ENCODE assay signal across 21 cellular contexts in the genomic region with DNA sequence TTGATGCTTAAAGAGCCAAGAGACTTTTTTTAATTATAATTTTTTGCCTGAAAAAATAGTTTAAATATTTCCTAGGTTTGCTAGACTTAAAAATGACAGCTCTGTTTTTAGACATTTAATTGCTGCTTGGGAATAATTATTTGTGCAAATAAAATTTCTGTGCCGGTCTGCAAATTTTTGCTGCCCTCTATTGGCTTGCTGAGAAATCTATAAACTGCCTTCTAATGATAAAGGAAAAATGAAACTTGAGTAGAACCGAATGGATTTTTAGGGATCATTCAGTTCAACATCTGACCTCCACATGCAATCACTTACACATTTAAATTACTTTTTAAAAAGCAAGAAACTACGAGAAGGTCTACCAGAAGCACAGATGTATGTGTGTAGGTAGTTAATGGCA.
DNase-seq lines count a peak whose midpoint lies in the region; ATAC-seq, FAIRE-seq and TF ChIP-seq lines count a peak whose summit lies in the region.
"Had no signal": no experiment of that assay in that cellular context is flagged by ENCODE, and none has a peak within 500 bp of the region (broad histone marks: within the 10 kb centered on the region; RNA-seq: fewer than 3 reads in every experiment).

No MANE protein-coding gene starts in this region.

- no peaks in the 10 kb centered on the region for H3K79me1 ChIP-seq in mesendoderm (ENCODE audit: low read length)

- ATAC-seq in Right ventricle myocardium superior (ENCODE audit: poor library complexity) = no peak
- ATAC-seq: heart right ventricle had no signal

- no peak for TF ChIP-seq RAD21 in neural cell (conservative IDR thresholded peaks at IDR 0.05)

- FAIRE-seq in frontal cortex (lab: Jason Lieb, UNC) = no peak

- no peak overlapping the region for H2AK5ac ChIP-seq in mesendoderm (ENCODE audit: low read length)

- H4K5ac ChIP-seq in mesendoderm (ENCODE audit: low read length) = no peak overlapping the region

- no peak overlapping the region for H3K4me3 ChIP-seq in GM23248
- H3K4me3 ChIP-seq in mammary epithelial cell (replicated peaks in 1 of 3; ENCODE audit: insufficient read depth in 1 of 3, low read depth in 2 of 3, low read length in 3 of 3) = no peak overlapping the region
- H3K4me3 ChIP-seq in neural cell (ENCODE audit: low read length) = no peak overlapping the region
- no peak overlapping the region for H3K4me3 ChIP-seq in mesendoderm (ENCODE audit: low read length)
- H3K4me3 ChIP-seq: esophagus muscularis mucosa, heart right ventricle, upper lobe of left lung had no signal

- H3K23ac ChIP-seq in mesendoderm (ENCODE audit: low read length) = no peak overlapping the region

- no peak overlapping the region for H3K56ac ChIP-seq in mesendoderm (ENCODE audit: low read length)

- H3K27me3 ChIP-seq in GM23248 (replicated peaks; ENCODE audit: insufficient read depth) (no peaks in the 10 kb centered on the region), mammary epithelial cell (ENCODE audit: insufficient read depth, low read length) (no peaks in the 10 kb centered on the region), neural cell (ENCODE audit: insufficient read depth, low read depth, low read length) (no peaks in the 10 kb centered on the region), mesendoderm (ENCODE audit: insufficient read depth, low read length, poor library complexity) (no peaks in the 10 kb centered on the region)
- H3K27me3 ChIP-seq: esophagus muscularis mucosa, neutrophil, upper lobe of left lung had no signal

- no peak overlapping the region for H2AFZ ChIP-seq in GM23248
- no peak overlapping the region for H2AFZ ChIP-seq in mammary epithelial cell (ENCODE audit: low read depth, low read length)
- no peak overlapping the region for H2AFZ ChIP-seq in neural cell (ENCODE audit: low read depth, low read length)

- TF ChIP-seq CTCF in mammary epithelial cell (conservative IDR thresholded peaks at IDR 0.05 in 1 of 2, IDR thresholded peaks at IDR 0.05 in 1 of 2; ENCODE audit: extremely low read depth in 1 of 2, insufficient read depth in 1 of 2, low read depth in 1 of 2, low read length in 2 of 2) (peak; percentile 23 to 50), neural cell (IDR thresholded peaks at IDR 0.05; ENCODE audit: poor library complexity, severe bottlenecking) (peak; percentile 14)

- no peak overlapping the region for H3K4me2 ChIP-seq in GM23248 (ENCODE audit: unreplicated experiment)
- peak overlapping the region; percentile 30 for H3K4me2 ChIP-seq in mammary epithelial cell (ENCODE audit: insufficient read depth, low read depth, low read length)
- no peak overlapping the region for H3K4me2 ChIP-seq in neural cell (ENCODE audit: low read length)
- H3K4me2 ChIP-seq in mesendoderm (ENCODE audit: low read length) = no peak overlapping the region

- whole genome bisulfite sequencing in GM23248 (ENCODE audit: low coverage in 1 of 2, low lambda C conversion rate in 2 of 2, missing lambda C conversion rate in 2 of 2), 2 experiments = 0 to 2% methylated on average over 3 of the region's 3 CpGs
- 19% methylated on average over 3 of the region's 3 CpGs for WGBS in mammary epithelial cell (ENCODE audit: low coverage, missing lambda C conversion rate)
- WGBS in mesendoderm (ENCODE audit: extremely low coverage, insufficient coverage, low lambda C conversion rate) = no CpG with 5 or more reads among the region's 3 CpGs

- intact Hi-C loops in mammary epithelial cell (cut with micrococcal nuclease) = loop anchor here (1.0 kb wide), 1 partner anchor 234 kb away; no protein-coding TSS in a partner anchor
- intact Hi-C loops in Right ventricle myocardium superior (cut with DNase I) = no loop called here

- no peak overlapping the region for H4K8ac ChIP-seq in mesendoderm (ENCODE audit: low read depth, low read length)

- DNase-seq in GM23248 (peak; percentile 0), NCI-H460 (ENCODE audit: extremely low read depth, low read depth) (peak; percentile 9), mammary epithelial cell (no peak), Right ventricle myocardium superior (no peak), frontal cortex (ENCODE audit: low spot score in 2 of 2) (no peak), NOMO-1 (lab: John Stamatoyannopoulos, UW; ENCODE audit: unreplicated experiment in 2 of 2) (no peak), mesendoderm (no peak)
- DNase-seq: activated naive CD8-positive, alpha-beta T cell treated with anti-CD3 and anti-CD28 coated beads for 36 hours; DND-41; HCEC 1CT; heart right ventricle; islet precursor cell; NCI-H146; NCI-H510A; retina; stimulated activated CD4-positive, alpha-beta T cell treated with anti-CD3 and anti-CD28 coated beads, Interleukin-15, amount 100 ng/mL, for 24 hours; stimulated activated naive CD4-positive, alpha-beta T cell treated with Interleukin-2 at 50 U/mL for 16 hours; upper lobe of left lung had no signal

- H3F3A ChIP-seq in GM23248 (ENCODE audit: insufficient read depth) (no peaks in the 10 kb centered on the region), neural cell (ENCODE audit: insufficient read depth, low read length, poor library complexity, severe bottlenecking) (no peaks in the 10 kb centered on the region)

- no peak overlapping the region for H3K4ac ChIP-seq in mesendoderm (ENCODE audit: low read depth, low read length)

- no peak overlapping the region for H2BK120ac ChIP-seq in mesendoderm (ENCODE audit: low read depth, low read length)

- CTCF ChIA-PET in mammary epithelial cell (lab: Charles Lee; ENCODE audit: low non-redundant PET) = no interaction called here

- H3K4me1 ChIP-seq in GM23248 (ENCODE audit: insufficient read depth) = no peaks in the 10 kb centered on the region
- H3K4me1 ChIP-seq in mammary epithelial cell (ENCODE audit: insufficient read depth, low read length) = no peaks in the 10 kb centered on the region
- no peaks in the 10 kb centered on the region for H3K4me1 ChIP-seq in mesendoderm (ENCODE audit: control insufficient read depth, low read depth, low read length)
- H3K4me1 ChIP-seq: esophagus muscularis mucosa, heart right ventricle, upper lobe of left lung had no signal

- H3K9me2 ChIP-seq in GM23248 (ENCODE audit: insufficient read depth) (no peaks in the 10 kb centered on the region), neural cell (ENCODE audit: insufficient read depth, low read length) (no peaks in the 10 kb centered on the region)

- H4K20me1 ChIP-seq in GM23248 (ENCODE audit: insufficient read depth) (no peaks in the 10 kb centered on the region), mammary epithelial cell (ENCODE audit: insufficient read depth, low read length) (no peaks in the 10 kb centered on the region), neural cell (ENCODE audit: insufficient read depth) (no peaks in the 10 kb centered on the region)

- TF ChIP-seq EP300 in neural cell (conservative IDR thresholded peaks at IDR 0.05; ENCODE audit: poor library complexity, severe bottlenecking) = no peak

- no peak overlapping the region for H3K18ac ChIP-seq in mesendoderm (ENCODE audit: low read length)

- no peaks in the 10 kb centered on the region for H3K36me3 ChIP-seq in GM23248 (ENCODE audit: low read depth)
- no peaks in the 10 kb centered on the region for H3K36me3 ChIP-seq in mammary epithelial cell (ENCODE audit: insufficient read depth, low read length)
- no peaks in the 10 kb centered on the region for H3K36me3 ChIP-seq in neural cell (ENCODE audit: insufficient read depth, low read length)
- no peaks in the 10 kb centered on the region for H3K36me3 ChIP-seq in mesendoderm (ENCODE audit: control insufficient read depth, insufficient read depth, low read length)
- H3K36me3 ChIP-seq: esophagus muscularis mucosa, heart right ventricle, neutrophil, upper lobe of left lung had no signal

- no peak overlapping the region for H2BK5ac ChIP-seq in mesendoderm (ENCODE audit: low read length)

- H3K9me3 ChIP-seq in GM23248 (ENCODE audit: low read depth) (no peaks in the 10 kb centered on the region), mammary epithelial cell (replicated peaks; ENCODE audit: insufficient read depth, low read length) (no peaks in the 10 kb centered on the region), neural cell (ENCODE audit: low read length) (no peaks in the 10 kb centered on the region)
- H3K9me3 ChIP-seq: esophagus muscularis mucosa, neutrophil, upper lobe of left lung had no signal

- no peak overlapping the region for H3K9ac ChIP-seq in GM23248
- H3K9ac ChIP-seq in mammary epithelial cell (ENCODE audit: insufficient read depth, low read length) = no peak overlapping the region
- no peak overlapping the region for H3K9ac ChIP-seq in neural cell (ENCODE audit: low read length)
- H3K9ac ChIP-seq in mesendoderm (ENCODE audit: low read length) = no peak overlapping the region

- dilution Hi-C loops in mammary epithelial cell (cut with HindIII; ENCODE audit: low sequenced_read_pairs) = no loop called here

- H3K79me2 ChIP-seq in GM23248 (ENCODE audit: insufficient read depth) = no peaks in the 10 kb centered on the region
- H3K79me2 ChIP-seq in mammary epithelial cell (ENCODE audit: insufficient read depth, low read length) = no peaks in the 10 kb centered on the region
- no peaks in the 10 kb centered on the region for H3K79me2 ChIP-seq in neural cell (replicated peaks; ENCODE audit: insufficient read depth, low read length)
- no peaks in the 10 kb centered on the region for H3K79me2 ChIP-seq in mesendoderm (ENCODE audit: control insufficient read depth, insufficient read depth, low read length)

- in situ Hi-C loops in GM23248 (cut with MboI) (no loop called here), mammary epithelial cell (cut with MboI; ENCODE audit: low sequenced_read_pairs in 2 of 2) (no loop called here)

- H2BK15ac ChIP-seq in mesendoderm (replicated peaks; ENCODE audit: low read depth) = no peak overlapping the region

- H3K27ac ChIP-seq in GM23248 (no peak overlapping the region), mammary epithelial cell (ENCODE audit: insufficient read depth, low read depth, low read length) (no peak overlapping the region), neural cell (ENCODE audit: low read length) (no peak overlapping the region), mesendoderm (ENCODE audit: low read depth, low read length) (no peak overlapping the region)
- H3K27ac ChIP-seq: esophagus muscularis mucosa, heart right ventricle, neutrophil, upper lobe of left lung had no signal

- no TSS peak for BruUV-seq in mammary epithelial cell (replicated peaks; lab: Mats Ljungman, UMichigan)

TF ChIP-seq in neural cell, 6 proteins besides CTCF, POLR2A, EP300 and RAD21 (continues in another document):
- TF ChIP-seq POLR2AphosphoS5 (IDR thresholded peaks at IDR 0.05) (no peak), MXI1 (conservative IDR thresholded peaks at IDR 0.05; ENCODE audit: poor library complexity, severe bottlenecking) (no peak), EZH2 (IDR thresholded peaks at IDR 0.05; ENCODE audit: borderline replicate concordance, insufficient read depth, low read length, poor library complexity, severe bottlenecking) (no peak), TAF1 (IDR thresholded peaks at IDR 0.05; ENCODE audit: low read depth) (no peak), SMC3 (conservative IDR thresholded peaks at IDR 0.05; ENCODE audit: poor library complexity) (no peak)

Comparison
In these comparisons a context has a peak if more than half of its experiments do, and no peak if none do; other contexts are left out.
1. DNase-seq: peak in GM23248 (single experiment) and NCI-H460 (single experiment); none in mammary epithelial cell (single experiment), Right ventricle myocardium superior (single experiment), frontal cortex (0 of 2), NOMO-1 (0 of 2) and mesendoderm (single experiment).